8 cellular contexts compared by ENCODE assay signal in genomic region chr11:75706260-75706729, GRCh38. TPM values are rescaled to one million over a fixed set of nuclear protein-coding genes. Genes with fewer than 3 reads are reported as not detected.
DNase-seq lines count a peak whose midpoint lies in the region; ATAC-seq and TF ChIP-seq lines count a peak whose summit lies in the region.

No MANE protein-coding gene starts in this region.

- peak; percentile 94 for TF ChIP-seq CTCF in DND-41 (IDR thresholded peaks at IDR 0.05; ENCODE audit: borderline replicate concordance, extremely low read depth, low read length, poor library complexity, severe bottlenecking)
- peak; percentile 87 for TF ChIP-seq CTCF in epithelial cell of esophagus (IDR thresholded peaks at IDR 0.05; ENCODE audit: insufficient read depth, low read depth, low read length, missing control alignments)

- H3K27ac ChIP-seq in DND-41 (ENCODE audit: low read length), result no peak overlapping the region

- no peak overlapping the region for H3K4me2 ChIP-seq in DND-41 (ENCODE audit: insufficient read depth, low read length)

- no peaks in the 10 kb centered on the region for H3K36me3 ChIP-seq in DND-41 (ENCODE audit: insufficient read depth, low read length)
- no peaks in the 10 kb centered on the region for H3K36me3 ChIP-seq in NT2/D1 (ENCODE audit: insufficient read depth, insufficient read length, low read length)

- H3K79me2 ChIP-seq in DND-41 (ENCODE audit: insufficient read depth, low read length), result no peaks in the 10 kb centered on the region

- ATAC-seq in DND-41 (ENCODE audit: insufficient read depth, low read depth) (peak; percentile 99), HG03097 (IDR thresholded peaks at IDR 0.05; ENCODE audit: low FRiP score, unreplicated experiment) (no peak)

- H3K9me3 ChIP-seq in DND-41 (ENCODE audit: insufficient read depth, low read length, severe bottlenecking) (no peaks in the 10 kb centered on the region), NT2/D1 (ENCODE audit: insufficient read depth, low read length) (peaks cover 7% of the 10 kb centered on the region; the same call in 1 of the 2 replicates)

- no peak overlapping the region for H3K9ac ChIP-seq in DND-41 (ENCODE audit: low read depth, low read length)
- H3K9ac ChIP-seq in NT2/D1 (ENCODE audit: insufficient read length, low read depth), result no peak overlapping the region

- no peak overlapping the region for H2AFZ ChIP-seq in DND-41 (ENCODE audit: low read depth, low read length)

- H4K20me1 ChIP-seq in DND-41 (ENCODE audit: insufficient read depth, low read length), result no peaks in the 10 kb centered on the region

- DNase-seq in DND-41 (peak; percentile 57), HS-27A (ENCODE audit: low read depth) (peak; percentile 35), NT2/D1 (ENCODE audit: low read depth, low spot score) (peak; percentile 70), epithelial cell of esophagus (ENCODE audit: low read depth) (peak; percentile 76), myocyte (ENCODE audit: low read depth) (peak; percentile 60)
- peak in 2 of 3 experiments; percentile 11 to 62 for DNase-seq in activated CD8-positive, alpha-beta memory T cell treated with anti-CD3 and anti-CD28 coated beads for 48 hours (ENCODE audit: low read depth in 2 of 3, low spot score in 2 of 3)
- peak; percentile 21 to 33 for DNase-seq in stimulated activated CD8-positive, alpha-beta memory T cell treated with anti-CD3 and anti-CD28 coated beads, Interleukin-4, amount 100 ng/mL, for 4 hours (ENCODE audit: low read depth in 2 of 2, low spot score in 1 of 2)

- no peak overlapping the region for H3K4me3 ChIP-seq in DND-41 (ENCODE audit: low read depth in 1 of 2, low read length in 2 of 2)
- H3K4me3 ChIP-seq in NT2/D1 (ENCODE audit: insufficient read length, low read depth), result no peak overlapping the region
- H3K4me3 ChIP-seq in epithelial cell of esophagus (ENCODE audit: low read length), result no peak overlapping the region

- H3K27me3 ChIP-seq in DND-41 (ENCODE audit: insufficient read depth, low read length, poor library complexity) (no peaks in the 10 kb centered on the region), NT2/D1 (ENCODE audit: insufficient read depth, insufficient read length) (peaks cover 6% of the 10 kb centered on the region)

- H3K4me1 ChIP-seq in DND-41 (ENCODE audit: insufficient read depth, low read length), result no peaks in the 10 kb centered on the region
- no peaks in the 10 kb centered on the region for H3K4me1 ChIP-seq in NT2/D1 (ENCODE audit: insufficient read depth, insufficient read length)

RNA-seq across cellular contexts. Expression of gene MOGAT2, which starts 11.3 kb away (rescaled TPM):
- total RNA-seq in myocyte, result not detected in 2 replicates
- not detected for polyA plus RNA-seq in myocyte (2012)

RNA-seq across cellular contexts. Expression of gene MAP6, which starts 37.5 kb away (rescaled TPM):
- 0.05 and 0.21 TPM in 2 replicates for total RNA-seq in myocyte
- polyA plus RNA-seq in myocyte (2012), result 0.29 TPM
